17 cellular contexts compared by ENCODE assay signal in genomic region chr9:15137089-15137488, GRCh38.
DNase-seq lines count a peak whose midpoint lies in the region; ATAC-seq and TF ChIP-seq lines count a peak whose summit lies in the region.
"Had no signal": no experiment of that assay in that cellular context is flagged by ENCODE, and none has a peak within 500 bp of the region (broad histone marks: within the 10 kb centered on the region; RNA-seq: fewer than 3 reads in every experiment).

No MANE protein-coding gene starts in this region.

- POLR2A ChIA-PET in WTC11 (lab: Charles Lee), result no interaction called here

- DNase-seq in DND-41, result no peak
- no peak for DNase-seq in Karpas-422
- DNase-seq in WTC11 (ENCODE audit: low spot score), result no peak
- DNase-seq in AG20443 (ENCODE audit: low spot score), result no peak
- no peak for DNase-seq in islet precursor cell
- no peak for DNase-seq in cerebellum (ENCODE audit: low spot score)
- no peak for DNase-seq in right cardiac atrium
- DNase-seq: Calu3; CD8-positive, alpha-beta T cell; NCI-H1436; NCI-H1930; SW 1271 had no signal

- intact Hi-C loops in right cardiac atrium (cut with DNase I), result no loop called here

- no peak overlapping the region for H3K4me2 ChIP-seq in DND-41 (ENCODE audit: insufficient read depth, low read length)
- H3K4me2 ChIP-seq in Karpas-422 (ENCODE audit: low read depth, low read length, poor library complexity, severe bottlenecking), result no peak overlapping the region
- H3K4me2 ChIP-seq: BLaER1 had no signal

- H3K36me3 ChIP-seq in DND-41 (ENCODE audit: insufficient read depth, low read length) (no peaks in the 10 kb centered on the region), Karpas-422 (ENCODE audit: insufficient read depth, low read length) (no peaks in the 10 kb centered on the region), iPS-20b (ENCODE audit: insufficient read depth, low read depth, low read length) (no peaks in the 10 kb centered on the region)
- H3K36me3 ChIP-seq: BLaER1, HAP-1, SJSA1 had no signal

- H3K9me3 ChIP-seq in DND-41 (ENCODE audit: insufficient read depth, low read length, severe bottlenecking), result no peaks in the 10 kb centered on the region
- no peaks in the 10 kb centered on the region for H3K9me3 ChIP-seq in Karpas-422 (ENCODE audit: low read length)
- 0 out of 2 replicates have a peak, but pooled peaks cover 3% of the 10 kb centered on the region for H3K9me3 ChIP-seq in iPS-20b (ENCODE audit: insufficient read depth, low read depth, low read length)
- H3K9me3 ChIP-seq in right cardiac atrium (ENCODE audit: control insufficient read depth, low read length), result no peaks in the 10 kb centered on the region
- H3K9me3 ChIP-seq: BLaER1, HAP-1, SJSA1 had no signal

- H3K27ac ChIP-seq in DND-41 (ENCODE audit: low read length), result no peak overlapping the region
- H3K27ac ChIP-seq in Karpas-422 (ENCODE audit: low read length), result no peak overlapping the region
- peak overlapping the region; percentile 93 for H3K27ac ChIP-seq in iPS-20b (ENCODE audit: low read length)
- H3K27ac ChIP-seq in right cardiac atrium (ENCODE audit: low read length), result no peak overlapping the region
- H3K27ac ChIP-seq: BLaER1, SJSA1 had no signal

- ATAC-seq in DND-41 (ENCODE audit: insufficient read depth, low read depth) (peak; percentile 23; the same call in 1 of the 3 replicates), WTC11 (no peak; the same call in 1 of the 2 replicates), right cardiac atrium (no peak)
- ATAC-seq: CD8-positive, alpha-beta T cell; Panc1 had no signal

- 83% methylated on average over 2 of the region's 2 CpGs for WGBS in right cardiac atrium

- H4K20me1 ChIP-seq in DND-41 (ENCODE audit: insufficient read depth, low read length) (no peaks in the 10 kb centered on the region), Karpas-422 (ENCODE audit: insufficient read depth, low read depth, low read length) (no peaks in the 10 kb centered on the region)
- H4K20me1 ChIP-seq: BLaER1 had no signal

- no peaks in the 10 kb centered on the region for H3K27me3 Mint-ChIP-seq in WTC11 (ENCODE audit: low read depth)

- H3K4me3 Mint-ChIP-seq in WTC11, result no peak overlapping the region
- H3K4me3 Mint-ChIP-seq: CD8-positive, alpha-beta T cell had no signal

- H3K4me1 Mint-ChIP-seq in WTC11, result peaks cover 53% of the 10 kb centered on the region

- H3K27ac Mint-ChIP-seq in WTC11, result peak overlapping the region; percentile 98
- H3K27ac Mint-ChIP-seq: CD8-positive, alpha-beta T cell had no signal

- H3K9me2 ChIP-seq in Karpas-422 (replicated peaks; ENCODE audit: insufficient read depth, low read length), result no peaks in the 10 kb centered on the region

- TF ChIP-seq CTCF in DND-41 (IDR thresholded peaks at IDR 0.05; ENCODE audit: borderline replicate concordance, extremely low read depth, low read length, poor library complexity, severe bottlenecking), result no peak
- TF ChIP-seq CTCF in WTC11 (IDR thresholded peaks at IDR 0.05), result no peak

- H3K9me3 Mint-ChIP-seq in WTC11, result peaks cover 13% of the 10 kb centered on the region; the same call in 1 of the 2 replicates
- H3K9me3 Mint-ChIP-seq: CD8-positive, alpha-beta T cell had no signal

- H3K9ac ChIP-seq in DND-41 (ENCODE audit: low read depth, low read length), result no peak overlapping the region
- H3K9ac ChIP-seq in Karpas-422 (ENCODE audit: low read length), result no peak overlapping the region
- H3K9ac ChIP-seq in iPS-20b (ENCODE audit: low read depth, low read length), result peak overlapping the region; percentile 63; the same call in 1 of the 2 replicates
- H3K9ac ChIP-seq: BLaER1 had no signal

- H2AFZ ChIP-seq in DND-41 (ENCODE audit: low read depth, low read length), result 0 out of 2 replicates have a peak overlapping the region, but pooled peaks have one; percentile 16
- peak overlapping the region; percentile 86 for H2AFZ ChIP-seq in Karpas-422 (ENCODE audit: low read length)

- H3K27me3 ChIP-seq in DND-41 (ENCODE audit: insufficient read depth, low read length, poor library complexity) (no peaks in the 10 kb centered on the region), Karpas-422 (ENCODE audit: low read length) (no peaks in the 10 kb centered on the region), iPS-20b (ENCODE audit: insufficient read depth, low read length) (no peaks in the 10 kb centered on the region), right cardiac atrium (ENCODE audit: control insufficient read depth, insufficient read depth) (no peaks in the 10 kb centered on the region)
- H3K27me3 ChIP-seq: BLaER1, SJSA1 had no signal

- CTCF ChIA-PET in WTC11 (lab: Charles Lee), result interaction anchor here (0.8 to 2.6 kb wide), 2 partner anchors 75 to 95 kb away, joined by 5 to 11 read pairs; no protein-coding TSS in a partner anchor

- H3K4me3 ChIP-seq in DND-41 (ENCODE audit: low read depth in 1 of 2, low read length in 2 of 2) (no peak overlapping the region), Karpas-422 (ENCODE audit: low read length) (no peak overlapping the region), iPS-20b (ENCODE audit: low read length) (peak overlapping the region; percentile 8; the same call in 1 of the 2 replicates), right cardiac atrium (ENCODE audit: low read length) (no peak overlapping the region)
- H3K4me3 ChIP-seq: BLaER1, HAP-1, SJSA1 had no signal

- H3K79me2 ChIP-seq in DND-41 (ENCODE audit: insufficient read depth, low read length), result no peaks in the 10 kb centered on the region
- no peaks in the 10 kb centered on the region for H3K79me2 ChIP-seq in Karpas-422 (ENCODE audit: low read length)

- H3K36me3 Mint-ChIP-seq in WTC11, result peaks cover 7% of the 10 kb centered on the region; the same call in 1 of the 2 replicates
- H3K36me3 Mint-ChIP-seq: CD8-positive, alpha-beta T cell had no signal

- peaks cover 10% of the 10 kb centered on the region; the same call in 1 of the 2 replicates for H3K4me1 ChIP-seq in DND-41 (ENCODE audit: insufficient read depth, low read length)
- peaks cover 16% of the 10 kb centered on the region for H3K4me1 ChIP-seq in Karpas-422 (ENCODE audit: low read length)
- H3K4me1 ChIP-seq in iPS-20b (ENCODE audit: insufficient read depth, low read length), result peaks cover 19% of the 10 kb centered on the region; the same call in 1 of the 2 replicates
- H3K4me1 ChIP-seq in right cardiac atrium (ENCODE audit: control insufficient read depth, insufficient read depth, low read length), result no peaks in the 10 kb centered on the region
- H3K4me1 ChIP-seq: SJSA1 had no signal

TF ChIP-seq in WTC11, 78 proteins besides CTCF, POLR2A, EP300 and RAD21 (continues in another document):
- TF ChIP-seq TCF7 (CRISPR knock-in tag; IDR thresholded peaks at IDR 0.05; ENCODE audit: low read depth) (no peak), NR1H2 (CRISPR knock-in tag; IDR thresholded peaks at IDR 0.05) (no peak), SOX15 (CRISPR knock-in tag; IDR thresholded peaks at IDR 0.05) (no peak), JUN (CRISPR knock-in tag; IDR thresholded peaks at IDR 0.05) (no peak), ZNF263 (CRISPR knock-in tag; IDR thresholded peaks at IDR 0.05; ENCODE audit: low read depth) (no peak), ZNF121 (CRISPR knock-in tag; IDR thresholded peaks at IDR 0.05) (no peak), NFATC4 (CRISPR knock-in tag; IDR thresholded peaks at IDR 0.05) (no peak), ZNF416 (CRISPR knock-in tag; IDR thresholded peaks at IDR 0.05) (no peak)
- TF ChIP-seq, protein P1, sequence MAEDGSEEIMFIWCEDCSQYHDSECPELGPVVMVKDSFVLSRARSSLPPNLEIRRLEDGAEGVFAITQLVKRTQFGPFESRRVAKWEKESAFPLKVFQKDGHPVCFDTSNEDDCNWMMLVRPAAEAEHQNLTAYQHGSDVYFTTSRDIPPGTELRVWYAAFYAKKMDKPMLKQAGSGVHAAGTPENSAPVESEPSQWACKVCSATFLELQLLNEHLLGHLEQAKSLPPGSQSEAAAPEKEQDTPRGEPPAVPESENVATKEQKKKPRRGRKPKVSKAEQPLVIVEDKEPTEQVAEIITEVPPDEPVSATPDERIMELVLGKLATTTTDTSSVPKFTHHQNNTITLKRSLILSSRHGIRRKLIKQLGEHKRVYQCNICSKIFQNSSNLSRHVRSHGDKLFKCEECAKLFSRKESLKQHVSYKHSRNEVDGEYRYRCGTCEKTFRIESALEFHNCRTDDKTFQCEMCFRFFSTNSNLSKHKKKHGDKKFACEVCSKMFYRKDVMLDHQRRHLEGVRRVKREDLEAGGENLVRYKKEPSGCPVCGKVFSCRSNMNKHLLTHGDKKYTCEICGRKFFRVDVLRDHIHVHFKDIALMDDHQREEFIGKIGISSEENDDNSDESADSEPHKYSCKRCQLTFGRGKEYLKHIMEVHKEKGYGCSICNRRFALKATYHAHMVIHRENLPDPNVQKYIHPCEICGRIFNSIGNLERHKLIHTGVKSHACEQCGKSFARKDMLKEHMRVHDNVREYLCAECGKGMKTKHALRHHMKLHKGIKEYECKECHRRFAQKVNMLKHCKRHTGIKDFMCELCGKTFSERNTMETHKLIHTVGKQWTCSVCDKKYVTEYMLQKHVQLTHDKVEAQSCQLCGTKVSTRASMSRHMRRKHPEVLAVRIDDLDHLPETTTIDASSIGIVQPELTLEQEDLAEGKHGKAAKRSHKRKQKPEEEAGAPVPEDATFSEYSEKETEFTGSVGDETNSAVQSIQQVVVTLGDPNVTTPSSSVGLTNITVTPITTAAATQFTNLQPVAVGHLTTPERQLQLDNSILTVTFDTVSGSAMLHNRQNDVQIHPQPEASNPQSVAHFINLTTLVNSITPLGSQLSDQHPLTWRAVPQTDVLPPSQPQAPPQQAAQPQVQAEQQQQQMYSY (CRISPR knock-in tag; IDR thresholded peaks at IDR 0.05), result no peak
